ENCODE assay signal across 8 cellular contexts in the genomic region with DNA sequence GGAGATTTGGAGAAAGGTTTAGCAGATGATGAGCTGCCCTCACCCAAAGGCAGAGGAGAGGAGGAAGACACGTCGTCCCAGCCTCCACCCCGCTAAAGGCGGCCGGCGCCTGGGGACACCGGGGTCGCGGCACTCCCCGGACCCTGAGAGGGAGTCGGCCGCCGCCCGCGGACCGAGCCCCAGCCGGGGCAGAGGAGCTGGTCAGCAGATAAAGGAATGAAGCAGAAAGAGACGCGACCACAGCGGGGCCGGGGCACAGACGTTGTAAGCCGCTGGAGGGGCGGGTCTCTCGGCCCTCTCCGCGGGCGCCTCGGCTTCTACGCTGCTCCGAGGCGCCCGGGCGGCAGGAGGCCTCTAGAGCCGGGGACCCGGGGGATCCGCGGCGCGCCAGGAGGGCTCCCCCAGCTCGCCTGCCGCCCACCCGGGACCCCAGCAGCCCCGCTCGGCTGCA. TPM values are rescaled to one million over a fixed set of nuclear protein-coding genes. Genes with fewer than 3 reads are reported as not detected.
DNase-seq lines count a peak whose midpoint lies in the region; ATAC-seq, FAIRE-seq and TF ChIP-seq lines count a peak whose summit lies in the region.

No MANE protein-coding gene starts in this region.

- peak overlapping the region; percentile 99 for H3K27ac Mint-ChIP-seq in activated CD8-positive, alpha-beta T cell treated with anti-CD3 and anti-CD28 coated beads for 36 hours

- peaks cover 41% of the 10 kb centered on the region for H3K4me1 Mint-ChIP-seq in activated CD8-positive, alpha-beta T cell treated with anti-CD3 and anti-CD28 coated beads for 36 hours (ENCODE audit: low read depth)

- CTCF ChIA-PET in activated CD8-positive, alpha-beta T cell treated with anti-CD3 and anti-CD28 coated beads for 36 hours (lab: Charles Lee): interaction anchor here (0.9 to 1.4 kb wide), 6 partner anchors 15 to 234 kb away, joined by 4 to 8 read pairs (median 4); no protein-coding TSS in a partner anchor
- CTCF ChIA-PET in endothelial cell of umbilical vein (lab: Charles Lee): interaction anchor here (1.0 to 1.5 kb wide), 5 partner anchors 9 to 213 kb away, joined by 3 to 6 read pairs (median 5); a partner anchor contains a TSS

- H3K9me1 ChIP-seq in endothelial cell of umbilical vein (replicated peaks; ENCODE audit: control insufficient read depth, extremely low read depth, insufficient read depth, low read length): no peaks in the 10 kb centered on the region

- H3K27ac ChIP-seq in DOHH2 (ENCODE audit: low read depth, low read length): peak overlapping the region; percentile 53
- peak overlapping the region; percentile 88 for H3K27ac ChIP-seq in KOPT-K1 (ENCODE audit: low read depth, low read length, poor library complexity, severe bottlenecking)
- peak overlapping the region; percentile 94 for H3K27ac ChIP-seq in endothelial cell of umbilical vein (ENCODE audit: insufficient read depth, low read depth, low read length)
- H3K27ac ChIP-seq in temporal lobe (ENCODE audit: low read depth, low read length): peak overlapping the region; percentile 91

- H3K9me3 Mint-ChIP-seq in activated CD8-positive, alpha-beta T cell treated with anti-CD3 and anti-CD28 coated beads for 36 hours: no peaks in the 10 kb centered on the region

- intact Hi-C loops in activated CD8-positive, alpha-beta T cell treated with anti-CD3 and anti-CD28 coated beads for 36 hours (cut with micrococcal nuclease): loop anchor here (5.0 kb wide), 1 partner anchor 59 kb away; no protein-coding TSS in a partner anchor
- intact Hi-C loops in endothelial cell of umbilical vein (cut with micrococcal nuclease): loop anchor here (5.0 kb wide), 2 partner anchors 39 to 81 kb away; no protein-coding TSS in a partner anchor

- no peaks in the 10 kb centered on the region for H3F3A ChIP-seq in DOHH2 (ENCODE audit: control insufficient read depth, insufficient read depth)

- H3K4me2 ChIP-seq in DOHH2 (ENCODE audit: low read length): peak overlapping the region; percentile 85
- H3K4me2 ChIP-seq in endothelial cell of umbilical vein (ENCODE audit: insufficient read depth, low read length): peak overlapping the region; percentile 94

- H3K27me3 ChIP-seq in DOHH2 (ENCODE audit: control insufficient read depth, low read length) (no peaks in the 10 kb centered on the region), endothelial cell of umbilical vein (ENCODE audit: control insufficient read depth in 2 of 2, insufficient read depth in 2 of 2, low read length in 2 of 2) (no peaks in the 10 kb centered on the region)

- no peaks in the 10 kb centered on the region for H3K9me2 ChIP-seq in DOHH2 (replicated peaks; ENCODE audit: control insufficient read depth, low read length)

- H3K4me3 Mint-ChIP-seq in activated CD8-positive, alpha-beta T cell treated with anti-CD3 and anti-CD28 coated beads for 36 hours: peak overlapping the region; percentile 81

- TF ChIP-seq POLR2A in endothelial cell of umbilical vein (IDR thresholded peaks at IDR 0.05; ENCODE audit: low read depth, low read length): no peak

- H3K36me3 ChIP-seq in DOHH2 (ENCODE audit: control insufficient read depth, low read length) (no peaks in the 10 kb centered on the region), KOPT-K1 (ENCODE audit: insufficient read depth, low read length) (no peaks in the 10 kb centered on the region), endothelial cell of umbilical vein (ENCODE audit: control insufficient read depth in 2 of 2, extremely low read depth in 1 of 2, insufficient read depth in 2 of 2, low read length in 2 of 2) (no peaks in the 10 kb centered on the region)

- no peak overlapping the region for H2AFZ ChIP-seq in endothelial cell of umbilical vein (ENCODE audit: low read depth, low read length)

- no peak for FAIRE-seq in endothelial cell of umbilical vein (lab: Jason Lieb, UNC)

- H3K4me1 ChIP-seq in DOHH2 (ENCODE audit: control insufficient read depth, low read length) (peaks cover 29% of the 10 kb centered on the region), endothelial cell of umbilical vein (ENCODE audit: control insufficient read depth, extremely low read depth, insufficient read depth, low read length) (peaks cover 35% of the 10 kb centered on the region)

- H3K79me2 ChIP-seq in DOHH2 (ENCODE audit: control insufficient read depth, low read length) (peaks cover 52% of the 10 kb centered on the region), endothelial cell of umbilical vein (ENCODE audit: control insufficient read depth, insufficient read depth, low read length) (peaks cover 34% of the 10 kb centered on the region)

- POLR2A ChIA-PET in activated CD8-positive, alpha-beta T cell treated with anti-CD3 and anti-CD28 coated beads for 36 hours (lab: Charles Lee): interaction anchor here (0.8 to 1.5 kb wide), 15 partner anchors 10 to 322 kb away, joined by 3 to 5 read pairs (median 3); no protein-coding TSS in a partner anchor
- POLR2A ChIA-PET in endothelial cell of umbilical vein (lab: Charles Lee): interaction anchor here (0.6 kb wide), 1 partner anchor 237 kb away, joined by 3 read pairs; no protein-coding TSS in a partner anchor

- H3K36me3 Mint-ChIP-seq in activated CD8-positive, alpha-beta T cell treated with anti-CD3 and anti-CD28 coated beads for 36 hours (ENCODE audit: low read depth): peaks cover 6% of the 10 kb centered on the region

- peak; percentile 50 for DNase-seq in activated CD8-positive, alpha-beta T cell treated with anti-CD3 and anti-CD28 coated beads for 36 hours
- no peak for DNase-seq in endothelial cell of umbilical vein (ENCODE audit: low read depth, low spot score)
- DNase-seq in myocyte (ENCODE audit: low read depth): peak; percentile 48
- no peak for DNase-seq in SHP77 treated with DMSO at 0.1 percent for 48 hours (lab: John Stamatoyannopoulos, UW)

- H4K20me1 ChIP-seq in DOHH2 (ENCODE audit: control insufficient read depth, insufficient read depth, low read depth, low read length): peaks cover 3% of the 10 kb centered on the region; the same call in 1 of the 2 replicates
- H4K20me1 ChIP-seq in endothelial cell of umbilical vein (replicated peaks; ENCODE audit: control insufficient read depth, extremely low read depth, insufficient read depth, low read length): peaks cover 3% of the 10 kb centered on the region

- peak; percentile 36 for ATAC-seq in GM21723 (IDR thresholded peaks at IDR 0.05; ENCODE audit: unreplicated experiment)
- ATAC-seq in activated CD8-positive, alpha-beta T cell treated with anti-CD3 and anti-CD28 coated beads for 36 hours: peak; percentile 53

- peak overlapping the region; percentile 94 for H3K9ac ChIP-seq in endothelial cell of umbilical vein (replicated peaks; ENCODE audit: extremely low read depth, insufficient read depth, low read length)

- H3K4me3 ChIP-seq in DOHH2 (ENCODE audit: low read length) (peak overlapping the region; percentile 89), endothelial cell of umbilical vein (replicated peaks in 1 of 3; ENCODE audit: insufficient read depth in 1 of 3, low read depth in 1 of 3, low read length in 3 of 3) (peak overlapping the region; percentile 61 to 93 (median 90))

- H3K9me3 ChIP-seq in DOHH2 (ENCODE audit: control insufficient read depth, insufficient read depth, low read length) (no peaks in the 10 kb centered on the region), KOPT-K1 (ENCODE audit: insufficient read depth, low read length, poor library complexity, severe bottlenecking) (no peaks in the 10 kb centered on the region), endothelial cell of umbilical vein (replicated peaks; ENCODE audit: control insufficient read depth, insufficient read depth, low read length) (no peaks in the 10 kb centered on the region)

- H3K27me3 Mint-ChIP-seq in activated CD8-positive, alpha-beta T cell treated with anti-CD3 and anti-CD28 coated beads for 36 hours: no peaks in the 10 kb centered on the region

- no TSS peak for BruUV-seq in endothelial cell of umbilical vein (replicated peaks; lab: Mats Ljungman, UMichigan)

- TF ChIP-seq CTCF in DOHH2 (IDR thresholded peaks at IDR 0.05; ENCODE audit: low read depth, low read length, poor library complexity, severe bottlenecking): no peak
- TF ChIP-seq CTCF in activated CD8-positive, alpha-beta T cell treated with anti-CD3 and anti-CD28 coated beads for 36 hours (IDR thresholded peaks at IDR 0.05): no peak
- TF ChIP-seq CTCF in endothelial cell of umbilical vein (IDR thresholded peaks at IDR 0.05; ENCODE audit: extremely low read depth in 1 of 2, insufficient read depth in 1 of 2, low read depth in 1 of 2, low read length in 2 of 2): no peak

- dilution Hi-C loops in endothelial cell of umbilical vein (cut with MboI; ENCODE audit: extremely low pct_ligation_motif_present, low sequenced_read_pairs): no loop called here

TF ChIP-seq in endothelial cell of umbilical vein, 7 proteins besides CTCF, POLR2A, EP300 and RAD21:
- no peak for TF ChIP-seq POLR2AphosphoS5 (IDR thresholded peaks at IDR 0.05; ENCODE audit: insufficient read depth, low read depth, low read length)
- no peak for TF ChIP-seq MYC (IDR thresholded peaks at IDR 0.05; ENCODE audit: low read depth, low read length)
- no peak for TF ChIP-seq FOS (IDR thresholded peaks at IDR 0.05; ENCODE audit: borderline replicate concordance, insufficient read depth, low read length)
- no peak for TF ChIP-seq GATA2 (IDR thresholded peaks at IDR 0.05; ENCODE audit: insufficient read depth, insufficient read length, low read depth, low read length)
- TF ChIP-seq, protein P1, sequence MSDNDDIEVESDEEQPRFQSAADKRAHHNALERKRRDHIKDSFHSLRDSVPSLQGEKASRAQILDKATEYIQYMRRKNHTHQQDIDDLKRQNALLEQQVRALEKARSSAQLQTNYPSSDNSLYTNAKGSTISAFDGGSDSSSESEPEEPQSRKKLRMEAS (IDR thresholded peaks at IDR 0.05; ENCODE audit: insufficient read depth, insufficient read length): no peak
- TF ChIP-seq JUN (IDR thresholded peaks at IDR 0.05; ENCODE audit: borderline replicate concordance, insufficient read depth, insufficient read length, low read depth): no peak
- TF ChIP-seq EZH2 (IDR thresholded peaks at IDR 0.05; ENCODE audit: borderline replicate concordance, low read depth, low read length, severe bottlenecking): no peak

RNA-seq across cellular contexts. Expression of a gene that starts 0.5 kb away (rescaled TPM):
- total RNA-seq in activated CD8-positive, alpha-beta T cell treated with anti-CD3 and anti-CD28 coated beads for 36 hours: 10 to 100 TPM; 56.7 to 70.5 TPM
- 104 and 109 TPM in 2 replicates for total RNA-seq in endothelial cell of umbilical vein
- 49.6 and 54.4 TPM in 2 replicates for polyA plus RNA-seq in endothelial cell of umbilical vein
- 59.9 and 64.0 TPM in 2 replicates for polyA plus RNA-seq in endothelial cell of umbilical vein (2011; cell fraction: cytosol; rRNA removed)
- 124 and 148 TPM in 2 replicates for polyA plus RNA-seq in endothelial cell of umbilical vein (2011; cell fraction: nucleus; rRNA removed)
- polyA plus RNA-seq in endothelial cell of umbilical vein (2012): 47.9 and 50.9 TPM in 2 replicates
- polyA minus RNA-seq in endothelial cell of umbilical vein: 213 and 253 TPM in 2 replicates
- 46.2 TPM for polyA minus RNA-seq in endothelial cell of umbilical vein (2011; cell fraction: cytosol; rRNA and poly(A)+ RNA removed)
- 292 and 343 TPM in 2 replicates for polyA minus RNA-seq in endothelial cell of umbilical vein (2011; cell fraction: nucleus; rRNA and poly(A)+ RNA removed)
- 52.8 and 58.9 TPM in 2 replicates for total RNA-seq in myocyte
- 20.6 TPM for polyA plus RNA-seq in myocyte (2012)
- 209 TPM for total RNA-seq in temporal lobe

Comparison
In these comparisons a context has a peak if more than half of its experiments do, and no peak if none do; other contexts are left out.
1. DNase-seq: peak in activated CD8-positive, alpha-beta T cell treated with anti-CD3 and anti-CD28 coated beads for 36 hours (single experiment) and myocyte (single experiment); none in endothelial cell of umbilical vein (single experiment) and SHP77 treated with DMSO at 0.1 percent for 48 hours (single experiment).
2. Peak in every context shown above with its lines, with median percentiles within 50 percentile points of each other: H3K27ac ChIP-seq.